ENCODE assay signal across 6 cellular contexts in genomic region chr9:62597128-62597527, GRCh38.
A peak's percentile ranks its signal among the peaks of the same experiment; 100 is the strongest.
DNase-seq lines count a peak whose midpoint lies in the region; ATAC-seq and TF ChIP-seq lines count a peak whose summit lies in the region.
"Not testable (repeated sequence)": the region's sequence is repeated elsewhere in the genome, so short reads cannot be mapped to it uniquely, and the experiment has no call there.

No MANE protein-coding gene starts in this region.

- not testable (repeated sequence) for H3K56ac ChIP-seq in H9 (ENCODE audit: insufficient read length, low read depth, low read length)

- no CpG with 5 or more reads among the region's 16 CpGs for WGBS in H9 (ENCODE audit: extremely low coverage, insufficient read length, low lambda C conversion rate)

- not testable (repeated sequence) for H3K4me2 ChIP-seq in H9 (ENCODE audit: insufficient read depth, insufficient read length, low read length)

- H3K4me1 Mint-ChIP-seq in H9, WTC11: not testable (repeated sequence)

- DNase-seq in Daoy (ENCODE audit: low read depth), result peak; percentile 0
- peak; percentile 11 for DNase-seq in H9
- DNase-seq in WTC11 (ENCODE audit: low spot score), result not testable (repeated sequence)
- peak; percentile 0 for DNase-seq in coronary artery (ENCODE audit: low spot score)
- DNase-seq in islet precursor cell, result peak; percentile 9

- POLR2A ChIA-PET in WTC11 (lab: Charles Lee), result not testable (repeated sequence)

- H4K91ac ChIP-seq in H9 (ENCODE audit: insufficient read length, low read depth, low read length), result not testable (repeated sequence)

- not testable (repeated sequence) for H3K9me3 ChIP-seq in H9 (ENCODE audit: control insufficient read depth, low read depth, low read length)

- H3K9ac ChIP-seq in H9 (ENCODE audit: extremely low read depth, insufficient read length, low read length), result not testable (repeated sequence)

- H2BK15ac ChIP-seq in H9 (ENCODE audit: low read depth, low read length), result not testable (repeated sequence)

- not testable (repeated sequence) for H3K4me3 Mint-ChIP-seq in H9, WTC11

- H2BK12ac ChIP-seq in H9 (ENCODE audit: insufficient read length, low read depth, low read length), result not testable (repeated sequence)

- not testable (repeated sequence) for H2BK5ac ChIP-seq in H9 (ENCODE audit: insufficient read length, low read length)

- peak; percentile 66 for ATAC-seq in WTC11
- peak; percentile 35 for ATAC-seq in esophagus mucosa

- H4K20me1 ChIP-seq in H9 (ENCODE audit: control insufficient read depth, insufficient read depth, insufficient read length), result not testable (repeated sequence)

- not testable (repeated sequence) for H3K14ac ChIP-seq in H9 (ENCODE audit: insufficient read depth, low read length)

- H3K18ac ChIP-seq in H9 (ENCODE audit: insufficient read length, low read depth, low read length), result not testable (repeated sequence)

- H3T11ph ChIP-seq in H9 (ENCODE audit: low read length), result not testable (repeated sequence)

- H3K4me1 ChIP-seq in H9 (ENCODE audit: insufficient read depth, low read length), result not testable (repeated sequence)

- H2BK120ac ChIP-seq in H9 (ENCODE audit: low read depth, low read length, poor library complexity, severe bottlenecking), result not testable (repeated sequence)

- not testable (repeated sequence) for H3K27ac Mint-ChIP-seq in H9, WTC11

- not testable (repeated sequence) for H3K36me3 Mint-ChIP-seq in H9 (ENCODE audit: insufficient read depth in 1 of 3, low read depth in 3 of 3); WTC11

- not testable (repeated sequence) for H3K4me3 ChIP-seq in coronary artery

- not testable (repeated sequence) for H3K27me3 ChIP-seq in H9 (ENCODE audit: insufficient read depth, low read length)

- not testable (repeated sequence) for H3K79me2 ChIP-seq in H9 (ENCODE audit: insufficient read depth, low read length)

- TF ChIP-seq CTCF in H9 (conservative IDR thresholded peaks at IDR 0.05); WTC11 (IDR thresholded peaks at IDR 0.05); coronary artery (IDR thresholded peaks at IDR 0.05): not testable (repeated sequence)

- not testable (repeated sequence) for H3K9me3 Mint-ChIP-seq in H9, WTC11

- not testable (repeated sequence) for H2AK5ac ChIP-seq in H9 (ENCODE audit: insufficient read length, low read length)

- not testable (repeated sequence) for H2AFZ ChIP-seq in H9 (ENCODE audit: low read length)

- H2BK20ac ChIP-seq in H9 (ENCODE audit: low read depth, low read length, poor library complexity, severe bottlenecking), result not testable (repeated sequence)

- H4K8ac ChIP-seq in H9 (replicated peaks; ENCODE audit: insufficient read length, low read depth, low read length), result not testable (repeated sequence)

- H3K4ac ChIP-seq in H9 (ENCODE audit: low read depth, low read length), result not testable (repeated sequence)

- CTCF ChIA-PET in WTC11 (lab: Charles Lee), result not testable (repeated sequence)

- H3K27me3 Mint-ChIP-seq in H9 (ENCODE audit: low read depth); WTC11 (ENCODE audit: low read depth): not testable (repeated sequence)

- H3K23ac ChIP-seq in H9 (ENCODE audit: insufficient read length, low read depth, low read length), result not testable (repeated sequence)

- not testable (repeated sequence) for H3K79me1 ChIP-seq in H9 (ENCODE audit: insufficient read depth, low read depth, low read length, poor library complexity, severe bottlenecking)

- H3K23me2 ChIP-seq in H9 (ENCODE audit: insufficient read length, low read depth, low read length, poor library complexity, severe bottlenecking), result not testable (repeated sequence)

- not testable (repeated sequence) for H4K5ac ChIP-seq in H9 (ENCODE audit: insufficient read length, low read depth, low read length)

- H3K27ac ChIP-seq in H9 (ENCODE audit: insufficient read length, low read depth, low read length); coronary artery: not testable (repeated sequence)
